21 cellular contexts compared by ENCODE assay signal in genomic region chr2:27714053-27714452, GRCh38. TPM values are rescaled to one million over a fixed set of nuclear protein-coding genes. Genes with fewer than 3 reads are reported as not detected.
DNase-seq lines count a peak whose midpoint lies in the region; ATAC-seq, FAIRE-seq and TF ChIP-seq lines count a peak whose summit lies in the region.
"Had no signal": no experiment of that assay in that cellular context is flagged by ENCODE, and none has a peak within 500 bp of the region (broad histone marks: within the 10 kb centered on the region; RNA-seq: fewer than 3 reads in every experiment).

No MANE protein-coding gene starts in this region.

- no peaks in the 10 kb centered on the region for H3K9me3 Mint-ChIP-seq in stimulated activated effector memory CD8-positive, alpha-beta T cell treated with anti-CD3 and anti-CD28 coated beads, Interleukin-12 subunit alpha, Interleukin-12 subunit beta, amount 100 ng/mL, for 72 hours

- H3K27ac ChIP-seq in heart left ventricle (peak overlapping the region in 11 of 12 donors; percentile 85 to 100 (median 93)), PC-9 (peak overlapping the region; percentile 94), right cardiac atrium (ENCODE audit: low read length) (peak overlapping the region; percentile 93)
- H3K27ac ChIP-seq: ovary had no signal

- H3K4me1 Mint-ChIP-seq in stimulated activated effector memory CD8-positive, alpha-beta T cell treated with anti-CD3 and anti-CD28 coated beads, Interleukin-12 subunit alpha, Interleukin-12 subunit beta, amount 100 ng/mL, for 72 hours = peaks cover 35% of the 10 kb centered on the region

- FAIRE-seq in GM12891 (lab: Jason Lieb, UNC) = no peak

- peak overlapping the region; percentile 98 for H3K4me2 ChIP-seq in PC-9

- H2AFZ ChIP-seq in PC-9 = 0 out of 2 replicates have a peak overlapping the region, but pooled peaks have one; percentile 62

- CTCF ChIA-PET in PC-9 (lab: Charles Lee) = interaction anchor here (0.6 kb wide), 1 partner anchor 9 kb away, joined by 10 read pairs; no protein-coding TSS in a partner anchor

- WGBS in heart left ventricle, 4 donors = 88 to 94% (median 92%) methylated on average over 8 of the region's 8 CpGs
- WGBS in right cardiac atrium = 91% methylated on average over 8 of the region's 8 CpGs

- peaks cover 62% of the 10 kb centered on the region for H3F3A ChIP-seq in PC-9 (ENCODE audit: insufficient read depth, low read depth)

- peaks cover 5% of the 10 kb centered on the region for H3K36me3 Mint-ChIP-seq in stimulated activated effector memory CD8-positive, alpha-beta T cell treated with anti-CD3 and anti-CD28 coated beads, Interleukin-12 subunit alpha, Interleukin-12 subunit beta, amount 100 ng/mL, for 72 hours

- BruUV-seq in PC-9 (replicated peaks; lab: Mats Ljungman, UMichigan) = no TSS peak

- no peaks in the 10 kb centered on the region; the same call in 1 of the 2 replicates for H3K9me2 ChIP-seq in PC-9 (ENCODE audit: insufficient read depth)

- TF ChIP-seq POLR2A in heart left ventricle (IDR thresholded peaks at IDR 0.05) (no peak), GM12891 (IDR thresholded peaks at IDR 0.05; ENCODE audit: low read depth, low read length) (no peak)

- intact Hi-C loops in heart left ventricle (cut with DNase I) = no loop called here
- intact Hi-C loops in Right ventricle myocardium inferior (cut with DNase I) = no loop called here
- intact Hi-C loops in PC-9 (cut with micrococcal nuclease; ENCODE audit: unreplicated experiment) = no loop called here
- intact Hi-C loops in right cardiac atrium (cut with DNase I) = loop anchor here in 1 of 4 donors (10.0 kb wide), 1 partner anchor 101 kb away; no protein-coding TSS in a partner anchor

- no peak overlapping the region for H3K27ac Mint-ChIP-seq in stimulated activated effector memory CD8-positive, alpha-beta T cell treated with anti-CD3 and anti-CD28 coated beads, Interleukin-12 subunit alpha, Interleukin-12 subunit beta, amount 100 ng/mL, for 72 hours

- peak overlapping the region; percentile 60 for H3K4me3 Mint-ChIP-seq in stimulated activated effector memory CD8-positive, alpha-beta T cell treated with anti-CD3 and anti-CD28 coated beads, Interleukin-12 subunit alpha, Interleukin-12 subunit beta, amount 100 ng/mL, for 72 hours

- ATAC-seq in heart left ventricle (no peak), Right ventricle myocardium inferior (no peak), right cardiac atrium (no peak)
- no peak for ATAC-seq in stimulated activated effector memory CD8-positive, alpha-beta T cell treated with anti-CD3 and anti-CD28 coated beads, Interleukin-12 subunit alpha, Interleukin-12 subunit beta, amount 100 ng/mL, for 72 hours
- ATAC-seq: mucosa of descending colon had no signal

- H3K4me3 ChIP-seq in heart left ventricle (no peak overlapping the region), PC-9 (peak overlapping the region; percentile 80), right cardiac atrium (ENCODE audit: low read length) (no peak overlapping the region)
- H3K4me3 ChIP-seq: mucosa of descending colon, ovary, skin epidermis had no signal

- H3K27me3 ChIP-seq in heart left ventricle (peaks cover 0 to 8% (median 0%) of the 10 kb centered on the region in 9 donors), PC-9 (ENCODE audit: insufficient read depth, low read depth) (no peaks in the 10 kb centered on the region), right cardiac atrium (ENCODE audit: control insufficient read depth, insufficient read depth) (no peaks in the 10 kb centered on the region)
- H3K27me3 ChIP-seq: ovary, SJCRH30 had no signal

- POLR2A ChIA-PET in PC-9 (lab: Charles Lee; ENCODE audit: unreplicated experiment) = no interaction called here

- H3K9me3 ChIP-seq in heart left ventricle = no peaks in the 10 kb centered on the region
- H3K9me3 ChIP-seq in PC-9 (ENCODE audit: insufficient read depth, low read depth) = no peaks in the 10 kb centered on the region
- no peaks in the 10 kb centered on the region for H3K9me3 ChIP-seq in right cardiac atrium (ENCODE audit: control insufficient read depth, low read length)
- H3K9me3 ChIP-seq: mucosa of descending colon, ovary, SJCRH30 had no signal

- no peak for DNase-seq in heart left ventricle
- no peak for DNase-seq in Right ventricle myocardium inferior (ENCODE audit: missing footprints)
- DNase-seq in PC-9 = no peak
- DNase-seq in right cardiac atrium = no peak
- no peak for DNase-seq in stimulated activated effector memory CD8-positive, alpha-beta T cell treated with anti-CD3 and anti-CD28 coated beads, Interleukin-12 subunit alpha, Interleukin-12 subunit beta, amount 100 ng/mL, for 72 hours (ENCODE audit: low spot score in 2 of 2)
- no peak for DNase-seq in activated naive CD4-positive, alpha-beta T cell (lab: John Stamatoyannopoulos, UW)
- DNase-seq in GM12891 (ENCODE audit: insufficient read length, low spot score) = no peak
- no peak for DNase-seq in 8988T
- DNase-seq: activated CD4-positive, CD25-positive, alpha-beta regulatory T cell treated with anti-CD3 and anti-CD28 coated beads, Interleukin-2, amount 50 U/mL, for 72 hours; central memory CD4-positive, alpha-beta T cell; effector memory CD4-positive, alpha-beta T cell; EL; kidney glomerular epithelial cell; mucosa of descending colon; NCI-H2029 treated with DMSO at 0.1 percent for 48 hours; NCI-H524; ovary; SJCRH30; stimulated activated CD4-positive, alpha-beta T cell treated with anti-CD3 and anti-CD28 coated beads, Interleukin-4, amount 100 ng/mL, for 4 hours; stimulated activated CD8-positive, alpha-beta memory T cell treated with anti-CD3 and anti-CD28 coated beads, Interleukin-4, amount 100 ng/mL, for 48 hours had no signal

- H4K20me1 ChIP-seq in PC-9 (ENCODE audit: insufficient read depth) = no peaks in the 10 kb centered on the region

- H3K79me2 ChIP-seq in PC-9 (ENCODE audit: low read depth) = peaks cover 35% of the 10 kb centered on the region

- H3K4me1 ChIP-seq in heart left ventricle = peaks cover 0 to 47% (median 23%) of the 10 kb centered on the region in 12 donors
- peaks cover 89% of the 10 kb centered on the region for H3K4me1 ChIP-seq in PC-9 (replicated peaks; ENCODE audit: insufficient read depth)
- H3K4me1 ChIP-seq in right cardiac atrium (ENCODE audit: control insufficient read depth, insufficient read depth, low read length) = peaks cover 2% of the 10 kb centered on the region

- no peaks in the 10 kb centered on the region for H3K36me3 ChIP-seq in heart left ventricle
- no peaks in the 10 kb centered on the region for H3K36me3 ChIP-seq in PC-9 (ENCODE audit: low read depth)
- H3K36me3 ChIP-seq: ovary, SJCRH30 had no signal

- TF ChIP-seq CTCF in heart left ventricle (IDR thresholded peaks at IDR 0.05) = no peak
- TF ChIP-seq CTCF in PC-9 (conservative IDR thresholded peaks at IDR 0.05) = no peak

TF ChIP-seq in GM12891, 5 proteins besides CTCF, POLR2A, EP300 and RAD21:
- TF ChIP-seq POU2F2 (IDR thresholded peaks at IDR 0.05; ENCODE audit: low read depth, low read length) = no peak
- TF ChIP-seq POLR2AphosphoS5 (IDR thresholded peaks at IDR 0.05; ENCODE audit: low read depth, low read length) = no peak
- TF ChIP-seq SPI1 (IDR thresholded peaks at IDR 0.05; ENCODE audit: low read depth, low read length) = no peak
- no peak for TF ChIP-seq PAX5 (IDR thresholded peaks at IDR 0.05; ENCODE audit: insufficient read depth, low read length, severe bottlenecking)

RNA-seq across cellular contexts. Expression of gene SLC4A1AP, which starts 50.4 kb away (rescaled TPM):
- 10 to 100 TPM; 19.2 to 25.6 (median 22.4) TPM for total RNA-seq in heart left ventricle
- 10 to 100 TPM; 14.9 to 27.8 TPM for polyA plus RNA-seq in heart left ventricle
- total RNA-seq in Right ventricle myocardium inferior = 20.6 TPM
- total RNA-seq in PC-9 (2021) = 18.5 and 22.7 TPM in 2 replicates
- total RNA-seq in right cardiac atrium = 10 to 100 TPM; 19.4 to 21.8 (median 21.2) TPM
- polyA plus RNA-seq in right cardiac atrium = 19.9 TPM
- 16.6 TPM for polyA plus RNA-seq in GM12891 (2012; ENCODE audit: low read depth, missing spikeins)

RNA-seq across cellular contexts. Expression of gene SUPT7L, which starts 50.6 kb away (rescaled TPM):
- total RNA-seq in heart left ventricle = 10 to 100 TPM; 18.6 to 29.5 (median 27.0) TPM
- 10 to 100 TPM; 21.0 to 22.4 TPM for polyA plus RNA-seq in heart left ventricle
- total RNA-seq in Right ventricle myocardium inferior = 26.3 TPM
- 29.3 and 33.0 TPM in 2 replicates for total RNA-seq in PC-9 (2021)
- total RNA-seq in right cardiac atrium = 10 to 100 TPM; 27.3 to 30.9 (median 29.0) TPM
- polyA plus RNA-seq in right cardiac atrium = 26.8 TPM
- polyA plus RNA-seq in GM12891 (2012; ENCODE audit: low read depth, missing spikeins) = 22.7 TPM

RNA-seq across cellular contexts. Expression of gene MRPL33, which starts 57.5 kb away (rescaled TPM):
- total RNA-seq in heart left ventricle (100 to 1,000 TPM; 163 to 503 (median 305) TPM), Right ventricle myocardium inferior (360 TPM), PC-9 (2021) (81.9 and 86.3 TPM in 2 replicates), right cardiac atrium (100 to 1,000 TPM; 242 to 308 (median 274) TPM)
- polyA plus RNA-seq in heart left ventricle (100 to 1,000 TPM; 177 to 901 TPM), right cardiac atrium (596 TPM)
- polyA plus RNA-seq in GM12891 (2012; ENCODE audit: low read depth, missing spikeins) = 148 TPM
